11 cellular contexts compared by ENCODE assay signal in genomic region chr1:1617516-1617915, GRCh38. TPM values are rescaled to one million over a fixed set of nuclear protein-coding genes. Genes with fewer than 3 reads are reported as not detected.
DNase-seq lines count a peak whose midpoint lies in the region; ATAC-seq and TF ChIP-seq lines count a peak whose summit lies in the region.
"Had no signal": no experiment of that assay in that cellular context is flagged by ENCODE, and none has a peak within 500 bp of the region (broad histone marks: within the 10 kb centered on the region; RNA-seq: fewer than 3 reads in every experiment).

No MANE protein-coding gene starts in this region.

- H3K9me3 ChIP-seq in BLaER1: no peaks in the 10 kb centered on the region
- H3K9me3 ChIP-seq in DND-41 (ENCODE audit: insufficient read depth, low read length, severe bottlenecking): no peaks in the 10 kb centered on the region
- H3K9me3 ChIP-seq: ovary, stomach had no signal

- peak overlapping the region; percentile 86 for H3K4me3 Mint-ChIP-seq in activated T-helper 2 cell treated with anti-CD3 and anti-CD28 coated beads, Interferon-gamma antibody, Interleukin-2, Interleukin-4, amounts not matched to agents 10 μg/mL and 5 μg/mL and 100 μg/mL, durations not matched to agents 14 hours and 24 hours and 36 hours (ENCODE audit: low read depth)
- H3K4me3 Mint-ChIP-seq in natural killer cell: peak overlapping the region; percentile 81

- H2AFZ ChIP-seq in DND-41 (ENCODE audit: low read depth, low read length): no peak overlapping the region

- H3K27ac Mint-ChIP-seq in activated T-helper 2 cell treated with anti-CD3 and anti-CD28 coated beads, Interferon-gamma antibody, Interleukin-2, Interleukin-4, amounts not matched to agents 10 μg/mL and 5 μg/mL and 100 μg/mL, durations not matched to agents 14 hours and 24 hours and 36 hours: peak overlapping the region; percentile 22
- H3K27ac Mint-ChIP-seq in natural killer cell: peak overlapping the region in 1 of 2 donors; percentile 67

- intact Hi-C loops in activated T-helper 2 cell treated with anti-CD3 and anti-CD28 coated beads, Interferon-gamma antibody, Interleukin-2, Interleukin-4, amounts not matched to agents 10 μg/mL and 5 μg/mL and 100 μg/mL, durations not matched to agents 14 hours and 24 hours and 36 hours (cut with micrococcal nuclease): no loop called here
- intact Hi-C loops in natural killer cell (cut with micrococcal nuclease): loop anchor here (10.0 kb wide), 1 partner anchor 57 kb away; no protein-coding TSS in a partner anchor

- no peaks in the 10 kb centered on the region for H3K27me3 ChIP-seq in BLaER1
- H3K27me3 ChIP-seq in DND-41 (ENCODE audit: insufficient read depth, low read length, poor library complexity): no peaks in the 10 kb centered on the region
- H3K27me3 ChIP-seq: ovary, stomach had no signal

- H3K9me3 Mint-ChIP-seq in activated T-helper 2 cell treated with anti-CD3 and anti-CD28 coated beads, Interferon-gamma antibody, Interleukin-2, Interleukin-4, amounts not matched to agents 10 μg/mL and 5 μg/mL and 100 μg/mL, durations not matched to agents 14 hours and 24 hours and 36 hours: no peaks in the 10 kb centered on the region
- H3K9me3 Mint-ChIP-seq in natural killer cell: no peaks in the 10 kb centered on the region

- H3K36me3 ChIP-seq in BLaER1 (peaks cover 16% of the 10 kb centered on the region; the same call in 1 of the 2 replicates), DND-41 (ENCODE audit: insufficient read depth, low read length) (peaks cover 21% of the 10 kb centered on the region)
- H3K36me3 ChIP-seq: ovary had no signal

- H4K20me1 ChIP-seq in BLaER1: peaks cover 69% of the 10 kb centered on the region
- H4K20me1 ChIP-seq in DND-41 (ENCODE audit: insufficient read depth, low read length): peaks cover 31% of the 10 kb centered on the region

- peak overlapping the region; percentile 99 for H3K4me2 ChIP-seq in BLaER1
- H3K4me2 ChIP-seq in DND-41 (ENCODE audit: insufficient read depth, low read length): peak overlapping the region; percentile 85

- peaks cover 38% of the 10 kb centered on the region for H3K4me1 ChIP-seq in BLaER1
- peaks cover 38% of the 10 kb centered on the region for H3K4me1 ChIP-seq in DND-41 (ENCODE audit: insufficient read depth, low read length)

- H3K4me1 Mint-ChIP-seq in activated T-helper 2 cell treated with anti-CD3 and anti-CD28 coated beads, Interferon-gamma antibody, Interleukin-2, Interleukin-4, amounts not matched to agents 10 μg/mL and 5 μg/mL and 100 μg/mL, durations not matched to agents 14 hours and 24 hours and 36 hours (ENCODE audit: low read depth): peaks cover 25% of the 10 kb centered on the region
- H3K4me1 Mint-ChIP-seq in natural killer cell: peaks cover 22 to 25% of the 10 kb centered on the region in 2 donors

- ATAC-seq in DND-41 (ENCODE audit: insufficient read depth, low read depth) (no peak), natural killer cell (no peak), HG03095 (IDR thresholded peaks at IDR 0.05; ENCODE audit: unreplicated experiment) (no peak), GM18511 (IDR thresholded peaks at IDR 0.05; ENCODE audit: unreplicated experiment) (no peak)

- peaks cover 13% of the 10 kb centered on the region for H3K36me3 Mint-ChIP-seq in activated T-helper 2 cell treated with anti-CD3 and anti-CD28 coated beads, Interferon-gamma antibody, Interleukin-2, Interleukin-4, amounts not matched to agents 10 μg/mL and 5 μg/mL and 100 μg/mL, durations not matched to agents 14 hours and 24 hours and 36 hours (ENCODE audit: low read depth)
- no peaks in the 10 kb centered on the region for H3K36me3 Mint-ChIP-seq in natural killer cell

- TF ChIP-seq CTCF in DND-41 (IDR thresholded peaks at IDR 0.05; ENCODE audit: borderline replicate concordance, extremely low read depth, low read length, poor library complexity, severe bottlenecking) (no peak), natural killer cell (IDR thresholded peaks at IDR 0.05) (no peak)

- H3K9ac ChIP-seq in BLaER1 (peak overlapping the region; percentile 97; the same call in 1 of the 2 replicates), DND-41 (ENCODE audit: low read depth, low read length) (no peak overlapping the region)

- H3K27ac ChIP-seq in BLaER1 (no peak overlapping the region), DND-41 (ENCODE audit: low read length) (no peak overlapping the region)
- H3K27ac ChIP-seq: ovary had no signal

- H3K4me3 ChIP-seq in BLaER1: no peak overlapping the region
- peak overlapping the region in 1 of 2 experiments; percentile 99; a peak in 1 of 4 replicates for H3K4me3 ChIP-seq in DND-41 (ENCODE audit: low read depth in 1 of 2, low read length in 2 of 2)

- H3K79me2 ChIP-seq in DND-41 (ENCODE audit: insufficient read depth, low read length): peaks cover 32% of the 10 kb centered on the region

- DNase-seq in DND-41 (no peak), natural killer cell (no peak), mesenteric fat pad (ENCODE audit: low spot score) (no peak)
- no peak for DNase-seq in activated T-helper 2 cell treated with anti-CD3 and anti-CD28 coated beads, Interferon-gamma antibody, Interleukin-2, Interleukin-4, amounts not matched to agents 10 μg/mL and 5 μg/mL and 100 μg/mL, durations not matched to agents 14 hours and 24 hours and 36 hours (ENCODE audit: low spot score)
- DNase-seq: KG1, NCI-H2029 treated with DMSO at 0.1 percent for 48 hours, stomach had no signal

- H3K27me3 Mint-ChIP-seq in activated T-helper 2 cell treated with anti-CD3 and anti-CD28 coated beads, Interferon-gamma antibody, Interleukin-2, Interleukin-4, amounts not matched to agents 10 μg/mL and 5 μg/mL and 100 μg/mL, durations not matched to agents 14 hours and 24 hours and 36 hours (ENCODE audit: low read depth): no peaks in the 10 kb centered on the region
- no peaks in the 10 kb centered on the region for H3K27me3 Mint-ChIP-seq in natural killer cell (ENCODE audit: low read depth in 2 of 2)

RNA-seq across cellular contexts. Expression of gene MIB2, which starts 2.2 kb away (rescaled TPM):
- total RNA-seq in activated T-helper 2 cell treated with anti-CD3 and anti-CD28 coated beads, Interferon-gamma antibody, Interleukin-2, Interleukin-4, amounts not matched to agents 10 μg/mL and 5 μg/mL and 100 μg/mL, durations not matched to agents 14 hours and 24 hours and 36 hours: 30.2 and 32.7 TPM in 2 replicates
- total RNA-seq in natural killer cell (10 to 100 TPM; 44.9 to 54.1 (median 46.0) TPM), mesenteric fat pad (37.9 TPM)

RNA-seq across cellular contexts. Expression of gene MMP23B, which starts 14.5 kb away (rescaled TPM):
- total RNA-seq in activated T-helper 2 cell treated with anti-CD3 and anti-CD28 coated beads, Interferon-gamma antibody, Interleukin-2, Interleukin-4, amounts not matched to agents 10 μg/mL and 5 μg/mL and 100 μg/mL, durations not matched to agents 14 hours and 24 hours and 36 hours: 0.94 and 1.4 TPM in 2 replicates
- total RNA-seq in natural killer cell (100 to 1,000 TPM in 2 of 3 donors, 10 to 100 TPM in 1; 82.9 to 130 (median 126) TPM), mesenteric fat pad (17.2 TPM)

RNA-seq across cellular contexts. Expression of gene FNDC10, which starts 17.6 kb away (rescaled TPM):
- 10.4 and 11.8 TPM in 2 replicates for total RNA-seq in activated T-helper 2 cell treated with anti-CD3 and anti-CD28 coated beads, Interferon-gamma antibody, Interleukin-2, Interleukin-4, amounts not matched to agents 10 μg/mL and 5 μg/mL and 100 μg/mL, durations not matched to agents 14 hours and 24 hours and 36 hours
- 1 to 10 TPM; 2.8 to 3.2 (median 3.0) TPM for total RNA-seq in natural killer cell
- 2.9 TPM for total RNA-seq in mesenteric fat pad

RNA-seq across cellular contexts. Expression of gene CDK11B, which starts 41.3 kb away (rescaled TPM):
- total RNA-seq in activated T-helper 2 cell treated with anti-CD3 and anti-CD28 coated beads, Interferon-gamma antibody, Interleukin-2, Interleukin-4, amounts not matched to agents 10 μg/mL and 5 μg/mL and 100 μg/mL, durations not matched to agents 14 hours and 24 hours and 36 hours: 32.1 and 32.4 TPM in 2 replicates
- 10 to 100 TPM; 49.6 to 65.9 (median 50.2) TPM for total RNA-seq in natural killer cell
- 20.8 TPM for total RNA-seq in mesenteric fat pad

RNA-seq across cellular contexts. Expression of gene SSU72, which starts 42.9 kb away (rescaled TPM):
- 121 and 123 TPM in 2 replicates for total RNA-seq in activated T-helper 2 cell treated with anti-CD3 and anti-CD28 coated beads, Interferon-gamma antibody, Interleukin-2, Interleukin-4, amounts not matched to agents 10 μg/mL and 5 μg/mL and 100 μg/mL, durations not matched to agents 14 hours and 24 hours and 36 hours
- total RNA-seq in natural killer cell (100 to 1,000 TPM in 1 of 3 donors, 10 to 100 TPM in 2; 87.5 to 107 (median 93.9) TPM), mesenteric fat pad (144 TPM)
